8 cellular contexts compared by ENCODE assay signal in genomic region chr15:94287794-94288246, GRCh38. TPM values are rescaled to one million over a fixed set of nuclear protein-coding genes. Genes with fewer than 3 reads are reported as not detected.
A peak's percentile ranks its signal among the peaks of the same experiment; 100 is the strongest.
DNase-seq lines count a peak whose midpoint lies in the region; ATAC-seq and TF ChIP-seq lines count a peak whose summit lies in the region.

No MANE protein-coding gene starts in this region.

- DNase-seq in stimulated activated naive CD4-positive, alpha-beta T cell treated with Interleukin-2 at 50 U/mL for 16 hours (lab: John Stamatoyannopoulos, UW), result peak; percentile 23
- no peak for DNase-seq in stimulated activated naive CD4-positive, alpha-beta T cell (lab: John Stamatoyannopoulos, UW)
- DNase-seq in T-helper 9 cell, result peak; percentile 14
- peak; percentile 26 to 40 for DNase-seq in stimulated activated CD8-positive, alpha-beta memory T cell treated with anti-CD3 and anti-CD28 coated beads, Interleukin-15, amount 100 ng/mL, for 48 hours (ENCODE audit: low read depth in 2 of 2)
- no peak for DNase-seq in SK-N-DZ (ENCODE audit: low spot score)
- no peak for DNase-seq in type B pancreatic cell (ENCODE audit: extremely low spot score, unreplicated experiment)
- no peak for DNase-seq in dedifferentiated amniotic fluid mesenchymal stem cell (ENCODE audit: extremely low spot score)

- H3K9me3 Mint-ChIP-seq in type B pancreatic cell, result peaks cover 6% of the 10 kb centered on the region

- no peaks in the 10 kb centered on the region for H3K27me3 Mint-ChIP-seq in type B pancreatic cell

- H3K4me3 Mint-ChIP-seq in type B pancreatic cell, result no peak overlapping the region

- H3K36me3 Mint-ChIP-seq in type B pancreatic cell, result peaks cover 3% of the 10 kb centered on the region

- peak; percentile 97 for ATAC-seq in HG03039 (IDR thresholded peaks at IDR 0.05; ENCODE audit: unreplicated experiment)

- no peaks in the 10 kb centered on the region for H3K4me1 Mint-ChIP-seq in type B pancreatic cell (ENCODE audit: unreplicated experiment)

- no peak for TF ChIP-seq CTCF in type B pancreatic cell (conservative IDR thresholded peaks at IDR 0.05)

- H3K27ac Mint-ChIP-seq in type B pancreatic cell, result no peak overlapping the region

RNA-seq across cellular contexts. Expression of gene MCTP2, which starts 56.5 kb away (rescaled TPM):
- polyA plus RNA-seq in SK-N-DZ (2014; cell fraction: cytosol; rRNA removed), result 0.01 TPM in 1 of 2 replicates, not detected in the other
- 0.21 TPM in 1 of 2 replicates, not detected in the other for polyA plus RNA-seq in SK-N-DZ (2014; cell fraction: nucleus; rRNA removed)
- total RNA-seq in type B pancreatic cell (ENCODE audit: low replicate concordance), result 4.8 and 10.5 TPM in 2 replicates

Comparison
In these comparisons a context has a peak if more than half of its experiments do, and no peak if none do; other contexts are left out.
1. DNase-seq: peak in stimulated activated naive CD4-positive, alpha-beta T cell treated with Interleukin-2 at 50 U/mL for 16 hours (single experiment), T-helper 9 cell (single experiment) and stimulated activated CD8-positive, alpha-beta memory T cell treated with anti-CD3 and anti-CD28 coated beads, Interleukin-15, amount 100 ng/mL, for 48 hours (2 of 2); none in stimulated activated naive CD4-positive, alpha-beta T cell (0 of 6), SK-N-DZ (single experiment), type B pancreatic cell (single experiment) and dedifferentiated amniotic fluid mesenchymal stem cell (single experiment).